Comparison of ENCODE assay signal across 1 cellular context in the genomic region with DNA sequence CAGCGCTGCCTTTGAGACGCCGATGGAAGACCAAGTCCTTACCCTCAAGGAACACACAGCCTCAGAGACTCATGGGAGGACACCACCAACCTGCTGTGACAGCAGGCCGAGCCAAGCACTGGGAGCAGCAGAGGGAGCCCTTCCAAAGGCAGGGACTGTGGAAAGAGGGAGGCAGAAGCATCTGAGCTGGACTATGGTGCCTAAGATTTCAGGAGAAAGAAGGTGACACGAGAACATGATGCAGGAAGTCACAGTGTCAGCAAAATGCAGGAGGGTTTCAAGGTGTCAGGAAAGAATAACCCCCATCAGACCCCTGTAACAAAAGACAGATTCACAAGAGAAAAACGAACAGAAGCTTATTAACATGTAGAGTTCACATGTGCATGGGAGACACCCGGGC.
TF ChIP-seq lines count a peak whose summit lies in the region.

No MANE protein-coding gene starts in this region.

TF ChIP-seq in K562, 482 proteins besides CTCF, POLR2A, EP300 and RAD21 (continued from another document and continues in another):
- TF ChIP-seq, protein P1, sequence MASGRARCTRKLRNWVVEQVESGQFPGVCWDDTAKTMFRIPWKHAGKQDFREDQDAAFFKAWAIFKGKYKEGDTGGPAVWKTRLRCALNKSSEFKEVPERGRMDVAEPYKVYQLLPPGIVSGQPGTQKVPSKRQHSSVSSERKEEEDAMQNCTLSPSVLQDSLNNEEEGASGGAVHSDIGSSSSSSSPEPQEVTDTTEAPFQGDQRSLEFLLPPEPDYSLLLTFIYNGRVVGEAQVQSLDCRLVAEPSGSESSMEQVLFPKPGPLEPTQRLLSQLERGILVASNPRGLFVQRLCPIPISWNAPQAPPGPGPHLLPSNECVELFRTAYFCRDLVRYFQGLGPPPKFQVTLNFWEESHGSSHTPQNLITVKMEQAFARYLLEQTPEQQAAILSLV (tag; IDR thresholded peaks at IDR 0.05) = no peak
- TF ChIP-seq, protein P2, sequence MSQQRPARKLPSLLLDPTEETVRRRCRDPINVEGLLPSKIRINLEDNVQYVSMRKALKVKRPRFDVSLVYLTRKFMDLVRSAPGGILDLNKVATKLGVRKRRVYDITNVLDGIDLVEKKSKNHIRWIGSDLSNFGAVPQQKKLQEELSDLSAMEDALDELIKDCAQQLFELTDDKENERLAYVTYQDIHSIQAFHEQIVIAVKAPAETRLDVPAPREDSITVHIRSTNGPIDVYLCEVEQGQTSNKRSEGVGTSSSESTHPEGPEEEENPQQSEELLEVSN (IDR thresholded peaks at IDR 0.05; ENCODE audit: borderline replicate concordance in 1 of 2, extremely low read depth in 1 of 2, insufficient read depth in 1 of 2, insufficient read length in 1 of 2, low read depth in 1 of 2, low read length in 1 of 2, poor library complexity in 1 of 2, severe bottlenecking in 1 of 2) = no peak
- TF ChIP-seq, protein P3, sequence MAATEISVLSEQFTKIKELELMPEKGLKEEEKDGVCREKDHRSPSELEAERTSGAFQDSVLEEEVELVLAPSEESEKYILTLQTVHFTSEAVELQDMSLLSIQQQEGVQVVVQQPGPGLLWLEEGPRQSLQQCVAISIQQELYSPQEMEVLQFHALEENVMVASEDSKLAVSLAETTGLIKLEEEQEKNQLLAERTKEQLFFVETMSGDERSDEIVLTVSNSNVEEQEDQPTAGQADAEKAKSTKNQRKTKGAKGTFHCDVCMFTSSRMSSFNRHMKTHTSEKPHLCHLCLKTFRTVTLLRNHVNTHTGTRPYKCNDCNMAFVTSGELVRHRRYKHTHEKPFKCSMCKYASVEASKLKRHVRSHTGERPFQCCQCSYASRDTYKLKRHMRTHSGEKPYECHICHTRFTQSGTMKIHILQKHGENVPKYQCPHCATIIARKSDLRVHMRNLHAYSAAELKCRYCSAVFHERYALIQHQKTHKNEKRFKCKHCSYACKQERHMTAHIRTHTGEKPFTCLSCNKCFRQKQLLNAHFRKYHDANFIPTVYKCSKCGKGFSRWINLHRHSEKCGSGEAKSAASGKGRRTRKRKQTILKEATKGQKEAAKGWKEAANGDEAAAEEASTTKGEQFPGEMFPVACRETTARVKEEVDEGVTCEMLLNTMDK (IDR thresholded peaks at IDR 0.05; ENCODE audit: borderline replicate concordance, insufficient read depth, low read depth, low read length, poor library complexity, severe bottlenecking) = peak; percentile 29
- TF ChIP-seq RCOR1 (IDR thresholded peaks at IDR 0.05; ENCODE audit: borderline replicate concordance in 1 of 2, low read depth in 2 of 2, low read length in 2 of 2) (0 out of 4 replicates have a peak, but pooled peaks of 1 of the 2 experiments have one; percentile 17), ZNF584 (CRISPR knock-in tag; IDR thresholded peaks at IDR 0.05; ENCODE audit: low read depth) (no peak), RFX5 (IDR thresholded peaks at IDR 0.05; ENCODE audit: low read depth, low read length) (no peak), NCOA2 (IDR thresholded peaks at IDR 0.05; ENCODE audit: partially characterized antibody in 2 of 2) (no peak), SMARCA4 (IDR thresholded peaks at IDR 0.05) (no peak), ZNF695 (CRISPR knock-in tag; IDR thresholded peaks at IDR 0.05) (no peak), ARNT (IDR thresholded peaks at IDR 0.05) (no peak), MAFG (tag; conservative IDR thresholded peaks at IDR 0.05) (0 out of 2 replicates have a peak, but pooled peaks have one; percentile 15), SREBF2 (CRISPR knock-in tag; IDR thresholded peaks at IDR 0.05) (no peak), RBM39 (optimal IDR thresholded peaks at IDR 0.05; ENCODE audit: low read depth, low read length) (no peak), HMG20A (CRISPR knock-in tag; conservative IDR thresholded peaks at IDR 0.05) (no peak), C11orf30 (IDR thresholded peaks at IDR 0.05; ENCODE audit: low read depth) (peak; percentile 49; the same call in 1 of the 2 replicates), MYC (IDR thresholded peaks at IDR 0.05; ENCODE audit: low read depth, low read length) (no peak), MYC (CRISPR knock-in tag; IDR thresholded peaks at IDR 0.05; ENCODE audit: borderline replicate concordance, low read depth) (no peak), ZNF121 (CRISPR knock-in tag; conservative IDR thresholded peaks at IDR 0.05) (no peak), TBL1XR1 (IDR thresholded peaks at IDR 0.05; ENCODE audit: low read length in 2 of 2) (no peak), FOXJ2 (tag; IDR thresholded peaks at IDR 0.05) (no peak), ZNF316 (IDR thresholded peaks at IDR 0.05) (peak; percentile 68), ZNF408 (CRISPR knock-in tag; IDR thresholded peaks at IDR 0.05; ENCODE audit: low read depth) (no peak), SMAD1 (IDR thresholded peaks at IDR 0.05; ENCODE audit: low read depth, low read length, partially characterized antibody) (no peak), MYNN (IDR thresholded peaks at IDR 0.05) (no peak), MYNN (CRISPR knock-in tag; IDR thresholded peaks at IDR 0.05) (no peak), JUNB (CRISPR knock-in tag; conservative IDR thresholded peaks at IDR 0.05) (no peak), ARID1B (IDR thresholded peaks at IDR 0.05) (no peak)
- TF ChIP-seq, protein P4, sequence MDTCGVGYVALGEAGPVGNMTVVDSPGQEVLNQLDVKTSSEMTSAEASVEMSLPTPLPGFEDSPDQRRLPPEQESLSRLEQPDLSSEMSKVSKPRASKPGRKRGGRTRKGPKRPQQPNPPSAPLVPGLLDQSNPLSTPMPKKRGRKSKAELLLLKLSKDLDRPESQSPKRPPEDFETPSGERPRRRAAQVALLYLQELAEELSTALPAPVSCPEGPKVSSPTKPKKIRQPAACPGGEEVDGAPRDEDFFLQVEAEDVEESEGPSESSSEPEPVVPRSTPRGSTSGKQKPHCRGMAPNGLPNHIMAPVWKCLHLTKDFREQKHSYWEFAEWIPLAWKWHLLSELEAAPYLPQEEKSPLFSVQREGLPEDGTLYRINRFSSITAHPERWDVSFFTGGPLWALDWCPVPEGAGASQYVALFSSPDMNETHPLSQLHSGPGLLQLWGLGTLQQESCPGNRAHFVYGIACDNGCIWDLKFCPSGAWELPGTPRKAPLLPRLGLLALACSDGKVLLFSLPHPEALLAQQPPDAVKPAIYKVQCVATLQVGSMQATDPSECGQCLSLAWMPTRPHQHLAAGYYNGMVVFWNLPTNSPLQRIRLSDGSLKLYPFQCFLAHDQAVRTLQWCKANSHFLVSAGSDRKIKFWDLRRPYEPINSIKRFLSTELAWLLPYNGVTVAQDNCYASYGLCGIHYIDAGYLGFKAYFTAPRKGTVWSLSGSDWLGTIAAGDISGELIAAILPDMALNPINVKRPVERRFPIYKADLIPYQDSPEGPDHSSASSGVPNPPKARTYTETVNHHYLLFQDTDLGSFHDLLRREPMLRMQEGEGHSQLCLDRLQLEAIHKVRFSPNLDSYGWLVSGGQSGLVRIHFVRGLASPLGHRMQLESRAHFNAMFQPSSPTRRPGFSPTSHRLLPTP (IDR thresholded peaks at IDR 0.05; ENCODE audit: borderline replicate concordance, extremely low read depth, insufficient read length) = no peak
- TF ChIP-seq, protein P5, sequence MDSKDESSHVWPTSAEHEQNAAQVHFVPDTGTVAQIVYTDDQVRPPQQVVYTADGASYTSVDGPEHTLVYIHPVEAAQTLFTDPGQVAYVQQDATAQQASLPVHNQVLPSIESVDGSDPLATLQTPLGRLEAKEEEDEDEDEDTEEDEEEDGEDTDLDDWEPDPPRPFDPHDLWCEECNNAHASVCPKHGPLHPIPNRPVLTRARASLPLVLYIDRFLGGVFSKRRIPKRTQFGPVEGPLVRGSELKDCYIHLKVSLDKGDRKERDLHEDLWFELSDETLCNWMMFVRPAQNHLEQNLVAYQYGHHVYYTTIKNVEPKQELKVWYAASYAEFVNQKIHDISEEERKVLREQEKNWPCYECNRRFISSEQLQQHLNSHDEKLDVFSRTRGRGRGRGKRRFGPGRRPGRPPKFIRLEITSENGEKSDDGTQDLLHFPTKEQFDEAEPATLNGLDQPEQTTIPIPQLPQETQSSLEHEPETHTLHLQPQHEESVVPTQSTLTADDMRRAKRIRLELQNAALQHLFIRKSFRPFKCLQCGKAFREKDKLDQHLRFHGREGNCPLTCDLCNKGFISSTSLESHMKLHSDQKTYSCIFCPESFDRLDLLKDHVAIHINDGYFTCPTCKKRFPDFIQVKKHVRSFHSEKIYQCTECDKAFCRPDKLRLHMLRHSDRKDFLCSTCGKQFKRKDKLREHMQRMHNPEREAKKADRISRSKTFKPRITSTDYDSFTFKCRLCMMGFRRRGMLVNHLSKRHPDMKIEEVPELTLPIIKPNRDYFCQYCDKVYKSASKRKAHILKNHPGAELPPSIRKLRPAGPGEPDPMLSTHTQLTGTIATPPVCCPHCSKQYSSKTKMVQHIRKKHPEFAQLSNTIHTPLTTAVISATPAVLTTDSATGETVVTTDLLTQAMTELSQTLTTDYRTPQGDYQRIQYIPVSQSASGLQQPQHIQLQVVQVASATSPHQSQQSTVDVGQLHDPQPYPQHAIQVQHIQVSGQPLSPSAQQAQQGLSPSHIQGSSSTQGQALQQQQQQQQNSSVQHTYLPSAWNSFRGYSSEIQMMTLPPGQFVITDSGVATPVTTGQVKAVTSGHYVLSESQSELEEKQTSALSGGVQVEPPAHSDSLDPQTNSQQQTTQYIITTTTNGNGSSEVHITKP (IDR thresholded peaks at IDR 0.05; ENCODE audit: partially characterized antibody) = no peak
- TF ChIP-seq, protein P6, sequence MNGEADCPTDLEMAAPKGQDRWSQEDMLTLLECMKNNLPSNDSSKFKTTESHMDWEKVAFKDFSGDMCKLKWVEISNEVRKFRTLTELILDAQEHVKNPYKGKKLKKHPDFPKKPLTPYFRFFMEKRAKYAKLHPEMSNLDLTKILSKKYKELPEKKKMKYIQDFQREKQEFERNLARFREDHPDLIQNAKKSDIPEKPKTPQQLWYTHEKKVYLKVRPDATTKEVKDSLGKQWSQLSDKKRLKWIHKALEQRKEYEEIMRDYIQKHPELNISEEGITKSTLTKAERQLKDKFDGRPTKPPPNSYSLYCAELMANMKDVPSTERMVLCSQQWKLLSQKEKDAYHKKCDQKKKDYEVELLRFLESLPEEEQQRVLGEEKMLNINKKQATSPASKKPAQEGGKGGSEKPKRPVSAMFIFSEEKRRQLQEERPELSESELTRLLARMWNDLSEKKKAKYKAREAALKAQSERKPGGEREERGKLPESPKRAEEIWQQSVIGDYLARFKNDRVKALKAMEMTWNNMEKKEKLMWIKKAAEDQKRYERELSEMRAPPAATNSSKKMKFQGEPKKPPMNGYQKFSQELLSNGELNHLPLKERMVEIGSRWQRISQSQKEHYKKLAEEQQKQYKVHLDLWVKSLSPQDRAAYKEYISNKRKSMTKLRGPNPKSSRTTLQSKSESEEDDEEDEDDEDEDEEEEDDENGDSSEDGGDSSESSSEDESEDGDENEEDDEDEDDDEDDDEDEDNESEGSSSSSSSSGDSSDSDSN (IDR thresholded peaks at IDR 0.05; ENCODE audit: borderline replicate concordance in 1 of 2, low read depth in 2 of 2, low read length in 2 of 2) = 0 out of 4 replicates have a peak, but pooled peaks of 1 of the 2 experiments have one; percentile 28
- TF ChIP-seq, protein P7, sequence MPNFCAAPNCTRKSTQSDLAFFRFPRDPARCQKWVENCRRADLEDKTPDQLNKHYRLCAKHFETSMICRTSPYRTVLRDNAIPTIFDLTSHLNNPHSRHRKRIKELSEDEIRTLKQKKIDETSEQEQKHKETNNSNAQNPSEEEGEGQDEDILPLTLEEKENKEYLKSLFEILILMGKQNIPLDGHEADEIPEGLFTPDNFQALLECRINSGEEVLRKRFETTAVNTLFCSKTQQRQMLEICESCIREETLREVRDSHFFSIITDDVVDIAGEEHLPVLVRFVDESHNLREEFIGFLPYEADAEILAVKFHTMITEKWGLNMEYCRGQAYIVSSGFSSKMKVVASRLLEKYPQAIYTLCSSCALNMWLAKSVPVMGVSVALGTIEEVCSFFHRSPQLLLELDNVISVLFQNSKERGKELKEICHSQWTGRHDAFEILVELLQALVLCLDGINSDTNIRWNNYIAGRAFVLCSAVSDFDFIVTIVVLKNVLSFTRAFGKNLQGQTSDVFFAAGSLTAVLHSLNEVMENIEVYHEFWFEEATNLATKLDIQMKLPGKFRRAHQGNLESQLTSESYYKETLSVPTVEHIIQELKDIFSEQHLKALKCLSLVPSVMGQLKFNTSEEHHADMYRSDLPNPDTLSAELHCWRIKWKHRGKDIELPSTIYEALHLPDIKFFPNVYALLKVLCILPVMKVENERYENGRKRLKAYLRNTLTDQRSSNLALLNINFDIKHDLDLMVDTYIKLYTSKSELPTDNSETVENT (CRISPR knock-in tag; IDR thresholded peaks at IDR 0.05) = no peak
- TF ChIP-seq, protein P8, sequence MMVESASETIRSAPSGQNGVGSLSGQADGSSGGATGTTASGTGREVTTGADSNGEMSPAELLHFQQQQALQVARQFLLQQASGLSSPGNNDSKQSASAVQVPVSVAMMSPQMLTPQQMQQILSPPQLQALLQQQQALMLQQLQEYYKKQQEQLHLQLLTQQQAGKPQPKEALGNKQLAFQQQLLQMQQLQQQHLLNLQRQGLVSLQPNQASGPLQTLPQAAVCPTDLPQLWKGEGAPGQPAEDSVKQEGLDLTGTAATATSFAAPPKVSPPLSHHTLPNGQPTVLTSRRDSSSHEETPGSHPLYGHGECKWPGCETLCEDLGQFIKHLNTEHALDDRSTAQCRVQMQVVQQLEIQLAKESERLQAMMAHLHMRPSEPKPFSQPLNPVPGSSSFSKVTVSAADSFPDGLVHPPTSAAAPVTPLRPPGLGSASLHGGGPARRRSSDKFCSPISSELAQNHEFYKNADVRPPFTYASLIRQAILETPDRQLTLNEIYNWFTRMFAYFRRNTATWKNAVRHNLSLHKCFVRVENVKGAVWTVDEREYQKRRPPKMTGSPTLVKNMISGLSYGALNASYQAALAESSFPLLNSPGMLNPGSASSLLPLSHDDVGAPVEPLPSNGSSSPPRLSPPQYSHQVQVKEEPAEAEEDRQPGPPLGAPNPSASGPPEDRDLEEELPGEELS (CRISPR knock-in tag; IDR thresholded peaks at IDR 0.05; ENCODE audit: borderline replicate concordance) = no peak
- TF ChIP-seq, protein P9, sequence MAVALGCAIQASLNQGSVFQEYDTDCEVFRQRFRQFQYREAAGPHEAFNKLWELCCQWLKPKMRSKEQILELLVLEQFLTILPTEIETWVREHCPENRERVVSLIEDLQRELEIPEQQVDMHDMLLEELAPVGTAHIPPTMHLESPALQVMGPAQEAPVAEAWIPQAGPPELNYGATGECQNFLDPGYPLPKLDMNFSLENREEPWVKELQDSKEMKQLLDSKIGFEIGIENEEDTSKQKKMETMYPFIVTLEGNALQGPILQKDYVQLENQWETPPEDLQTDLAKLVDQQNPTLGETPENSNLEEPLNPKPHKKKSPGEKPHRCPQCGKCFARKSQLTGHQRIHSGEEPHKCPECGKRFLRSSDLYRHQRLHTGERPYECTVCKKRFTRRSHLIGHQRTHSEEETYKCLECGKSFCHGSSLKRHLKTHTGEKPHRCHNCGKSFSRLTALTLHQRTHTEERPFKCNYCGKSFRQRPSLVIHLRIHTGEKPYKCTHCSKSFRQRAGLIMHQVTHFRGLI (CRISPR knock-in tag; IDR thresholded peaks at IDR 0.05) = no peak
